11 cellular contexts compared by ENCODE assay signal in genomic region chr1:211632117-211632807, GRCh38. TPM values are rescaled to one million over a fixed set of nuclear protein-coding genes. Genes with fewer than 3 reads are reported as not detected.
DNase-seq lines count a peak whose midpoint lies in the region; ATAC-seq and TF ChIP-seq lines count a peak whose summit lies in the region.
"Had no signal": no experiment of that assay in that cellular context is flagged by ENCODE, and none has a peak within 500 bp of the region (broad histone marks: within the 10 kb centered on the region; RNA-seq: fewer than 3 reads in every experiment).

No MANE protein-coding gene starts in this region.

- no peak overlapping the region for H3K27ac Mint-ChIP-seq in stimulated activated naive CD8-positive, alpha-beta T cell treated with anti-CD3 and anti-CD28 coated beads, Interleukin-15, amount 100 ng/mL, for 72 hours
- H3K27ac Mint-ChIP-seq in glutamatergic neuron (ENCODE audit: unreplicated experiment) = no peak overlapping the region
- H3K27ac Mint-ChIP-seq: IgD-negative memory B cell had no signal

- H3K9ac ChIP-seq in Loucy (ENCODE audit: low read depth, low read length, poor library complexity, severe bottlenecking) = no peak overlapping the region

- no peaks in the 10 kb centered on the region for H3K36me3 ChIP-seq in Loucy (ENCODE audit: insufficient read depth, low read length)

- peaks cover 17% of the 10 kb centered on the region for H3K4me1 Mint-ChIP-seq in stimulated activated naive CD8-positive, alpha-beta T cell treated with anti-CD3 and anti-CD28 coated beads, Interleukin-15, amount 100 ng/mL, for 72 hours
- H3K4me1 Mint-ChIP-seq in glutamatergic neuron (ENCODE audit: low read depth, unreplicated experiment) = peaks cover 3% of the 10 kb centered on the region

- H3K27me3 Mint-ChIP-seq in stimulated activated naive CD8-positive, alpha-beta T cell treated with anti-CD3 and anti-CD28 coated beads, Interleukin-15, amount 100 ng/mL, for 72 hours = peaks cover 31% of the 10 kb centered on the region
- H3K27me3 Mint-ChIP-seq in glutamatergic neuron (ENCODE audit: unreplicated experiment) = peaks cover 2% of the 10 kb centered on the region
- H3K27me3 Mint-ChIP-seq: IgD-negative memory B cell had no signal

- no peaks in the 10 kb centered on the region for H3F3A ChIP-seq in Loucy (ENCODE audit: low read depth)

- H3K9me2 ChIP-seq in Loucy (replicated peaks; ENCODE audit: low read depth, low read length) = no peaks in the 10 kb centered on the region

- no peaks in the 10 kb centered on the region for H3K9me3 Mint-ChIP-seq in stimulated activated naive CD8-positive, alpha-beta T cell treated with anti-CD3 and anti-CD28 coated beads, Interleukin-15, amount 100 ng/mL, for 72 hours
- H3K9me3 Mint-ChIP-seq in glutamatergic neuron (ENCODE audit: unreplicated experiment) = peaks cover 1% of the 10 kb centered on the region
- H3K9me3 Mint-ChIP-seq: IgD-negative memory B cell had no signal

- no peak overlapping the region for H3K4me3 Mint-ChIP-seq in stimulated activated naive CD8-positive, alpha-beta T cell treated with anti-CD3 and anti-CD28 coated beads, Interleukin-15, amount 100 ng/mL, for 72 hours
- no peak overlapping the region for H3K4me3 Mint-ChIP-seq in glutamatergic neuron (ENCODE audit: unreplicated experiment)
- H3K4me3 Mint-ChIP-seq: IgD-negative memory B cell had no signal

- no peak for DNase-seq in stimulated activated naive CD8-positive, alpha-beta T cell treated with anti-CD3 and anti-CD28 coated beads, Interleukin-15, amount 100 ng/mL, for 72 hours
- DNase-seq in stimulated activated naive CD8-positive, alpha-beta T cell treated with anti-CD3 and anti-CD28 coated beads, Interleukin-15, Interleukin-2, amounts not matched to agents 100 U/mL and 50 U/mL, for 24 hours = no peak
- peak; percentile 31 for DNase-seq in fibroblast of peridontal ligament (ENCODE audit: extremely low read depth)
- no peak for DNase-seq in glutamatergic neuron
- no peak for DNase-seq in SKM-1 (lab: John Stamatoyannopoulos, UW; ENCODE audit: unreplicated experiment)
- no peak for DNase-seq in iPS-NIHi11 (ENCODE audit: low spot score)
- no peak for DNase-seq in occipital lobe (lab: John Stamatoyannopoulos, UW)
- DNase-seq: effector CD8-positive, alpha-beta T cell; NCI-H526 treated with DMSO at 0.1 percent for 48 hours had no signal

- H3K4me1 ChIP-seq in Loucy (ENCODE audit: insufficient read depth, low read length, poor library complexity, severe bottlenecking) = peaks cover 15% of the 10 kb centered on the region

- peaks cover 27% of the 10 kb centered on the region for H3K27me3 ChIP-seq in Loucy (ENCODE audit: insufficient read depth, low read length, poor library complexity, severe bottlenecking)

- no peak for TF ChIP-seq CTCF in Loucy (conservative IDR thresholded peaks at IDR 0.05; ENCODE audit: low read length)
- no peak for TF ChIP-seq CTCF in glutamatergic neuron (IDR thresholded peaks at IDR 0.05; ENCODE audit: partially characterized antibody, unreplicated experiment)

- H4K20me1 ChIP-seq in Loucy (ENCODE audit: insufficient read depth, low read length, poor library complexity, severe bottlenecking) = no peaks in the 10 kb centered on the region

- ATAC-seq in stimulated activated naive CD8-positive, alpha-beta T cell treated with anti-CD3 and anti-CD28 coated beads, Interleukin-15, amount 100 ng/mL, for 72 hours = peak; percentile 65
- ATAC-seq in stimulated activated naive CD8-positive, alpha-beta T cell treated with anti-CD3 and anti-CD28 coated beads, Interleukin-15, Interleukin-2, amounts not matched to agents 100 U/mL and 50 U/mL, for 24 hours = no peak

- peak overlapping the region; percentile 34 for H3K4me2 ChIP-seq in Loucy (ENCODE audit: low read depth, low read length, poor library complexity, severe bottlenecking)

- H3K36me3 Mint-ChIP-seq in glutamatergic neuron (ENCODE audit: unreplicated experiment) = no peaks in the 10 kb centered on the region
- H3K36me3 Mint-ChIP-seq: IgD-negative memory B cell had no signal

- H2AFZ ChIP-seq in Loucy (ENCODE audit: low read length) = no peak overlapping the region

- H3K9me3 ChIP-seq in Loucy (ENCODE audit: insufficient read depth, low read depth, low read length) = no peaks in the 10 kb centered on the region

- no peak overlapping the region for H3K4me3 ChIP-seq in Loucy (ENCODE audit: low read length, poor library complexity, severe bottlenecking)

- H3K79me2 ChIP-seq in Loucy (ENCODE audit: insufficient read depth, low read length) = no peaks in the 10 kb centered on the region

RNA-seq across cellular contexts. Expression of gene NEK2, which starts 43.2 kb away (rescaled TPM):
- total RNA-seq in glutamatergic neuron (ENCODE audit: unreplicated experiment) = 3.4 TPM
- total RNA-seq in occipital lobe = 3.3 TPM

RNA-seq across cellular contexts. Expression of gene SLC30A1, which starts 53.3 kb away (rescaled TPM):
- total RNA-seq in glutamatergic neuron (ENCODE audit: unreplicated experiment) = 3.1 TPM
- total RNA-seq in occipital lobe = 21.8 TPM
